ENCODE assay signal across 30 cellular contexts in the genomic region with DNA sequence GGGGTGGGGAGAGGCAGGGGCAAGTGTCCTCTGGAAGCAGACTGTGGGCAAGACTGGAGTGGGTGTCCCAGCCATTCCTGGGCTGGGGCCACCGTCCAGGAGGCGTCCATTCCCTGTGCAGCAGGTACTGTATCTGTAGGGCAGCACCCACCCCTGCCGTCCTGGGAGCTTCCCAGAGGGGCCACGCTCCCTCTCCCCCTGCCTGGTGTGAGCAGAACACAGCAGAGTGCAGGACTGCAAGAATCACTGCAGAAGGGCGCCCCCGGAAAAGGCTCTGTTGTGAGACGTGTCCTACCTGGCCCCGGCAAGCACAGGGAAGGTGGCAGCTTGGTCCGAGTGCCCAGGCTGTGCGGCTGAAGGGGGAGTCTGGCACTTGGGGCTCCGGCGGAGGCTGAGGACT.
"Had no signal": no experiment of that assay in that cellular context is flagged by ENCODE, and none has a peak within 500 bp of the region (broad histone marks: within the 10 kb centered on the region; RNA-seq: fewer than 3 reads in every experiment).

No MANE protein-coding gene starts in this region.

- H3K4me3 ChIP-seq: ascending aorta, coronary artery, dorsolateral prefrontal cortex, esophagus muscularis mucosa, gastrocnemius medialis had no signal

- H3K27me3 ChIP-seq: ascending aorta, dorsolateral prefrontal cortex, foreskin keratinocyte had no signal

- H3K4me3 Mint-ChIP-seq: activated B cell treated with CpG ODN at 0.5 μM for 24 hours; activated CD8-positive, alpha-beta memory T cell treated with anti-CD3 and anti-CD28 coated beads, Interleukin-2, amount 10 ng/mL, durations not matched to agents 7 days and 5 days; activated CD8-positive, alpha-beta T cell treated with anti-CD3 and anti-CD28 coated beads, Interleukin-2, amount 10 ng/mL, durations not matched to agents 7 days and 5 days; activated naive CD4-positive, alpha-beta T cell treated with anti-CD3 and anti-CD28 coated beads, Interleukin-2, amount 10 ng/mL, durations not matched to agents 7 days and 5 days; activated naive CD8-positive, alpha-beta T cell treated with anti-CD3 and anti-CD28 coated beads, Interleukin-2, amount 10 ng/mL, durations not matched to agents 7 days and 5 days; activated T-helper 1 cell treated with anti-CD3 and anti-CD28 coated beads, Interleukin-12 subunit alpha, Interleukin-12 subunit beta, Interleukin-2, Interleukin-4 antibody, amounts not matched to agents 30 ng/mL and 10 ng/mL and 1 ng/mL, durations not matched to agents 14 hours and 24 hours and 36 hours; central memory CD8-positive, alpha-beta T cell; dendritic cell treated with granulocyte-macrophage colony-stimulating factor and Interleukin-4, amounts not matched to agents 40 ng/mL and 50 ng/mL, for 4 days; T-cell; T-helper 1 cell treated with Interleukin-12 subunit alpha and Interleukin-12 subunit beta and Interleukin-4 antibody, amounts not matched to agents 30 μg/mL and 1 μg/mL, for 36 hours had no signal

- DNase-seq: activated B cell treated with CpG ODN at 0.5 μM for 24 hours; activated CD4-positive, alpha-beta T cell treated with anti-CD3 and anti-CD28 coated beads for 48 hours; activated CD8-positive, alpha-beta memory T cell treated with anti-CD3 and anti-CD28 coated beads, Interleukin-2, amount 10 ng/mL, durations not matched to agents 7 days and 5 days; activated CD8-positive, alpha-beta memory T cell treated with anti-CD3 and anti-CD28 coated beads, Interleukin-2, amount 50 U/mL, for 4 hours; activated CD8-positive, alpha-beta T cell treated with anti-CD3 and anti-CD28 coated beads, Interleukin-2, amount 10 ng/mL, durations not matched to agents 7 days and 5 days; activated effector memory CD4-positive, alpha-beta T cell treated with anti-CD3 and anti-CD28 coated beads, Interleukin-2, amount 50 U/mL, for 16 hours; activated naive CD4-positive, alpha-beta T cell treated with anti-CD3 and anti-CD28 coated beads, Interleukin-2, amount 10 ng/mL, durations not matched to agents 7 days and 5 days; activated naive CD8-positive, alpha-beta T cell treated with anti-CD3 and anti-CD28 coated beads, Interleukin-2, amount 10 ng/mL, durations not matched to agents 7 days and 5 days; activated T-cell treated with anti-CD3 and anti-CD28 coated beads, Interleukin-2, amount 50 U/mL, for 1 hour; activated T-cell treated with anti-CD3 and anti-CD28 coated beads, Interleukin-2, amount 50 U/mL, for 48 hours; brain microvascular endothelial cell; dorsolateral prefrontal cortex; effector memory CD4-positive, alpha-beta T cell; erythroblast; foreskin keratinocyte; gastrocnemius medialis; SW 1271; T-cell; T-helper 9 cell; WERI-Rb-1 had no signal

- H3K27ac Mint-ChIP-seq: activated B cell treated with CpG ODN at 0.5 μM for 24 hours; activated CD8-positive, alpha-beta memory T cell treated with anti-CD3 and anti-CD28 coated beads, Interleukin-2, amount 10 ng/mL, durations not matched to agents 7 days and 5 days; activated CD8-positive, alpha-beta T cell treated with anti-CD3 and anti-CD28 coated beads, Interleukin-2, amount 10 ng/mL, durations not matched to agents 7 days and 5 days; activated naive CD4-positive, alpha-beta T cell treated with anti-CD3 and anti-CD28 coated beads, Interleukin-2, amount 10 ng/mL, durations not matched to agents 7 days and 5 days; activated naive CD8-positive, alpha-beta T cell treated with anti-CD3 and anti-CD28 coated beads, Interleukin-2, amount 10 ng/mL, durations not matched to agents 7 days and 5 days; activated T-helper 1 cell treated with anti-CD3 and anti-CD28 coated beads, Interleukin-12 subunit alpha, Interleukin-12 subunit beta, Interleukin-2, Interleukin-4 antibody, amounts not matched to agents 30 ng/mL and 10 ng/mL and 1 ng/mL, durations not matched to agents 14 hours and 24 hours and 36 hours; activated T-helper 2 cell treated with anti-CD3 and anti-CD28 coated beads, Interferon-gamma antibody, Interleukin-2, Interleukin-4, amounts not matched to agents 10 μg/mL and 5 μg/mL and 100 μg/mL, durations not matched to agents 14 hours and 24 hours and 36 hours; dendritic cell treated with granulocyte-macrophage colony-stimulating factor and Interleukin-4, amounts not matched to agents 40 ng/mL and 50 ng/mL, for 4 days; T-cell; T-helper 1 cell treated with Interleukin-12 subunit alpha and Interleukin-12 subunit beta and Interleukin-4 antibody, amounts not matched to agents 30 μg/mL and 1 μg/mL, for 36 hours had no signal

- H3K27me3 Mint-ChIP-seq: activated B cell treated with CpG ODN at 0.5 μM for 24 hours; activated CD8-positive, alpha-beta memory T cell treated with anti-CD3 and anti-CD28 coated beads, Interleukin-2, amount 10 ng/mL, durations not matched to agents 7 days and 5 days; activated naive CD8-positive, alpha-beta T cell treated with anti-CD3 and anti-CD28 coated beads, Interleukin-2, amount 10 ng/mL, durations not matched to agents 7 days and 5 days; central memory CD8-positive, alpha-beta T cell; T-cell had no signal

- H3K9me3 Mint-ChIP-seq: activated B cell treated with CpG ODN at 0.5 μM for 24 hours; activated naive CD4-positive, alpha-beta T cell treated with anti-CD3 and anti-CD28 coated beads, Interleukin-2, amount 10 ng/mL, durations not matched to agents 7 days and 5 days; activated naive CD4-positive, alpha-beta T cell treated with anti-CD3 and anti-CD28 coated beads, Interleukin-2, amount 50 U/mL, for 72 hours; activated naive CD8-positive, alpha-beta T cell treated with anti-CD3 and anti-CD28 coated beads, Interleukin-2, amount 10 ng/mL, durations not matched to agents 7 days and 5 days; activated T-helper 1 cell treated with anti-CD3 and anti-CD28 coated beads, Interleukin-12 subunit alpha, Interleukin-12 subunit beta, Interleukin-2, Interleukin-4 antibody, amounts not matched to agents 30 ng/mL and 10 ng/mL and 1 ng/mL, durations not matched to agents 14 hours and 24 hours and 36 hours; activated T-helper 2 cell treated with anti-CD3 and anti-CD28 coated beads, Interferon-gamma antibody, Interleukin-2, Interleukin-4, amounts not matched to agents 10 μg/mL and 5 μg/mL and 100 μg/mL, durations not matched to agents 14 hours and 24 hours and 36 hours; central memory CD8-positive, alpha-beta T cell; dendritic cell treated with granulocyte-macrophage colony-stimulating factor and Interleukin-4, amounts not matched to agents 40 ng/mL and 50 ng/mL, for 4 days; T-cell; T-helper 1 cell treated with Interleukin-12 subunit alpha and Interleukin-12 subunit beta and Interleukin-4 antibody, amounts not matched to agents 30 μg/mL and 1 μg/mL, for 36 hours had no signal

- ATAC-seq: activated CD4-positive, CD25-positive, alpha-beta regulatory T cell treated with anti-CD3 and anti-CD28 coated beads, Interleukin-2, amount 50 U/mL, for 24 hours; activated CD8-positive, alpha-beta memory T cell treated with anti-CD3 and anti-CD28 coated beads, Interleukin-2, amount 10 ng/mL, durations not matched to agents 7 days and 5 days; activated CD8-positive, alpha-beta T cell treated with anti-CD3 and anti-CD28 coated beads, Interleukin-2, amount 10 ng/mL, durations not matched to agents 7 days and 5 days; activated naive CD4-positive, alpha-beta T cell treated with anti-CD3 and anti-CD28 coated beads, Interleukin-2, amount 50 U/mL, for 72 hours; foreskin keratinocyte; gastrocnemius medialis; T-cell had no signal

- H3K9me3 ChIP-seq: ascending aorta, esophagus muscularis mucosa, gastrocnemius medialis had no signal

- H3K4me1 ChIP-seq: foreskin keratinocyte, gastrocnemius medialis had no signal

- H3K36me3 ChIP-seq: brain microvascular endothelial cell, gastrocnemius medialis, WERI-Rb-1 had no signal

- H3K27ac ChIP-seq: ascending aorta, brain microvascular endothelial cell, coronary artery, esophagus muscularis mucosa, foreskin keratinocyte, gastrocnemius medialis, WERI-Rb-1 had no signal

- H3K36me3 Mint-ChIP-seq: activated naive CD8-positive, alpha-beta T cell treated with anti-CD3 and anti-CD28 coated beads, Interleukin-2, amount 10 ng/mL, durations not matched to agents 7 days and 5 days had no signal
